ENCODE assay signal across 4 cellular contexts in the genomic region with DNA sequence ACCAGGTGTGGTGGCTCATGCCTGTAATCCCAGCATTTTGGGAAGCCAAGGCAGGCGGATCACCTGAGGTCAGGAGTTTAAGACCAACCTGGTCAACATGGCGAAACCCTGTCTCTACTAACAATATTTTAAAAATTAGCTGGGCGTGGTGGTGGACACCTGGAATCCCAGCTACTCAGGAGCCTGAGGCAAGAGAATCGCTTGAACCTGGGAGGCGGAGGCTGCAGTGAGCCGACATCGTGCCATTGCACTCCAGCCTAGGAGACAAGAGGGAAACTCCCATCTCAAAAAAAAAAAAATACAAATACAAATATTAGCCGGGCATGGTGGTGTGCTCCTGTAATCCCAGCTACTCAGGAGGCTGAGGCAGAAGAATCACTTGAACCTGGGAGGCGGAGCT. TPM values are rescaled to one million over a fixed set of nuclear protein-coding genes. Genes with fewer than 3 reads are reported as not detected.
"Had no signal": no experiment of that assay in that cellular context is flagged by ENCODE, and none has a peak within 500 bp of the region (broad histone marks: within the 10 kb centered on the region; RNA-seq: fewer than 3 reads in every experiment).

No MANE protein-coding gene starts in this region.

RNA-seq across cellular contexts. Expression of gene GPR4, which starts 13.0 kb away (rescaled TPM):
- total RNA-seq: mesothelial cell of epicardium, SK-MEL-5 had no signal
- polyA plus RNA-seq: immature natural killer cell had no signal

RNA-seq across cellular contexts. Expression of gene GIPR, which starts 53.0 kb away (rescaled TPM):
- total RNA-seq: sigmoid colon had no signal
